21 cellular contexts compared by ENCODE assay signal in the genomic region with DNA sequence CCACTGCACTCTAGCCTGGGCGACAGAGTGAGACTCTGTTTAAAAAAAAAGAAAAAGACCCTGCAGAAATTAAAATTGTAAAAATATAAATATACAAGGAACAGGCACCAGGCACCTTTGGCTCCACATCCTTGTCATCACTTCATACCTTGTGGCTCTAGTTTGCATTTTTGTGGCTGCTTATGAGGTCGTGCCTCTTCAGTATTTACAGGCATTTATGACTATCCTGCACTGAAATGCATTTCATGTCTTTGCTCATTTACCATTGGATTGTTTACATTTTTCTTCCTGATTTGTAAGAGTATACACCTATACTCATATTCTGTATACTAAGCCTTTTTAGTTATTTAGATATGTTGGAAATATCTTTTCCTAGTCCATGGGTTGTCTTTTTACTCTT. TPM values are rescaled to one million over a fixed set of nuclear protein-coding genes. Genes with fewer than 3 reads are reported as not detected.
DNase-seq lines count a peak whose midpoint lies in the region; ATAC-seq and TF ChIP-seq lines count a peak whose summit lies in the region.
"Had no signal": no experiment of that assay in that cellular context is flagged by ENCODE, and none has a peak within 500 bp of the region (broad histone marks: within the 10 kb centered on the region; RNA-seq: fewer than 3 reads in every experiment).

No MANE protein-coding gene starts in this region.

- no peaks in the 10 kb centered on the region for H3K27me3 Mint-ChIP-seq in H9 (ENCODE audit: low read depth)

- H4K20me1 ChIP-seq in H9 (ENCODE audit: control insufficient read depth, insufficient read depth, insufficient read length) = no peaks in the 10 kb centered on the region

- H3K36me3 ChIP-seq in Peyer's patch = no peaks in the 10 kb centered on the region
- no peaks in the 10 kb centered on the region for H3K36me3 ChIP-seq in esophagus muscularis mucosa
- H3K36me3 ChIP-seq: esophagus squamous epithelium, tibial nerve had no signal

- peak overlapping the region in 2 of 3 experiments; percentile 37 to 40; a peak in 1 of 7 replicates for H3K27ac Mint-ChIP-seq in H9
- H3K27ac Mint-ChIP-seq: activated T-helper 2 cell treated with anti-CD3 and anti-CD28 coated beads, Interferon-gamma antibody, Interleukin-2, Interleukin-4, amounts not matched to agents 10 μg/mL and 5 μg/mL and 100 μg/mL, durations not matched to agents 14 hours and 24 hours and 36 hours had no signal

- no peak overlapping the region for H3K14ac ChIP-seq in H9 (ENCODE audit: insufficient read depth, low read length)

- no peak overlapping the region for H4K5ac ChIP-seq in H9 (ENCODE audit: insufficient read length, low read depth, low read length)

- H4K8ac ChIP-seq in H9 (replicated peaks; ENCODE audit: insufficient read length, low read depth, low read length) = no peak overlapping the region

- H3K4me1 ChIP-seq in H9 (ENCODE audit: insufficient read depth, low read length) (peaks cover 5% of the 10 kb centered on the region; the same call in 1 of the 2 replicates), Peyer's patch (no peaks in the 10 kb centered on the region), esophagus muscularis mucosa (no peaks in the 10 kb centered on the region)
- H3K4me1 ChIP-seq: esophagus squamous epithelium, tibial nerve had no signal

- no peak overlapping the region for H3K9ac ChIP-seq in H9 (ENCODE audit: extremely low read depth, insufficient read length, low read length)

- H3K4me3 ChIP-seq in AG04450 (ENCODE audit: low read depth, low read length) = no peak overlapping the region
- H3K4me3 ChIP-seq in fibroblast of villous mesenchyme (ENCODE audit: low read depth, low read length) = no peak overlapping the region
- H3K4me3 ChIP-seq in Peyer's patch = no peak overlapping the region
- H3K4me3 ChIP-seq in esophagus muscularis mucosa = no peak overlapping the region
- H3K4me3 ChIP-seq: esophagus squamous epithelium, tibial nerve had no signal

- TF ChIP-seq CTCF in AG04450 (IDR thresholded peaks at IDR 0.05; ENCODE audit: low read depth, low read length) (no peak), H9 (conservative IDR thresholded peaks at IDR 0.05) (no peak), fibroblast of villous mesenchyme (IDR thresholded peaks at IDR 0.05; ENCODE audit: insufficient read depth, low read depth, low read length) (no peak), Peyer's patch (IDR thresholded peaks at IDR 0.05) (no peak), esophagus muscularis mucosa (IDR thresholded peaks at IDR 0.05) (no peak)

- no peaks in the 10 kb centered on the region for H3K23me2 ChIP-seq in H9 (ENCODE audit: insufficient read length, low read depth, low read length, poor library complexity, severe bottlenecking)

- H3K27me3 ChIP-seq in AG04450 (ENCODE audit: control insufficient read depth, insufficient read depth, low read length) = no peaks in the 10 kb centered on the region
- H3K27me3 ChIP-seq in H9 (ENCODE audit: insufficient read depth, low read length) = no peaks in the 10 kb centered on the region
- H3K27me3 ChIP-seq in Peyer's patch = no peaks in the 10 kb centered on the region
- H3K27me3 ChIP-seq in esophagus muscularis mucosa = no peaks in the 10 kb centered on the region
- H3K27me3 ChIP-seq: esophagus squamous epithelium, tibial nerve had no signal

- H3K27ac ChIP-seq in AG04450 (ENCODE audit: low read depth, low read length) (peak overlapping the region; percentile 83), H9 (ENCODE audit: insufficient read length, low read depth, low read length) (no peak overlapping the region), Peyer's patch (no peak overlapping the region), esophagus muscularis mucosa (replicated peaks in 1 of 4) (no peak overlapping the region)
- H3K27ac ChIP-seq: esophagus squamous epithelium, tibial nerve, WERI-Rb-1 had no signal

- no peak overlapping the region for H3K4me2 ChIP-seq in H9 (ENCODE audit: insufficient read depth, insufficient read length, low read length)

- no peak overlapping the region for H4K91ac ChIP-seq in H9 (ENCODE audit: insufficient read length, low read depth, low read length)

- DNase-seq in AG04450 (ENCODE audit: low read depth, low spot score) (peak; percentile 76), H9 (no peak), SW480 (ENCODE audit: low spot score) (peak; percentile 82), fibroblast of villous mesenchyme (ENCODE audit: low read depth) (peak; percentile 78), Peyer's patch (no peak), esophagus muscularis mucosa (ENCODE audit: extremely low spot score) (no peak), NCI-H187 treated with DMSO at 0.1 percent for 48 hours (lab: John Stamatoyannopoulos, UW) (no peak)
- DNase-seq: dermis blood vessel endothelial cell, esophagus squamous epithelium, GDM1, hypothalamus, Kasumi-1, left colon, NCI-H187, NCI-H526, nucleus accumbens, OCI-M1, WERI-Rb-1 had no signal

- TF ChIP-seq POLR2A in Peyer's patch (IDR thresholded peaks at IDR 0.05) (no peak), esophagus muscularis mucosa (IDR thresholded peaks at IDR 0.05; ENCODE audit: low read depth) (no peak)

- POLR2A ChIA-PET in AG04450 (lab: Yijun Ruan, JAX) = interaction anchor here (2.2 kb wide), 1 partner anchor 11 kb away, joined by 10 read pairs; no protein-coding TSS in a partner anchor

- no peak overlapping the region for H2BK120ac ChIP-seq in H9 (ENCODE audit: low read depth, low read length, poor library complexity, severe bottlenecking)

- no CpG with 5 or more reads among the region's 2 CpGs for WGBS in H9 (ENCODE audit: extremely low coverage, insufficient read length, low lambda C conversion rate)
- WGBS in esophagus muscularis mucosa = 80% methylated on average over 2 of the region's 2 CpGs

- no peak overlapping the region for H2BK5ac ChIP-seq in H9 (ENCODE audit: insufficient read length, low read length)

- no peaks in the 10 kb centered on the region for H3K9me3 Mint-ChIP-seq in H9
- H3K9me3 Mint-ChIP-seq: activated T-helper 2 cell treated with anti-CD3 and anti-CD28 coated beads, Interferon-gamma antibody, Interleukin-2, Interleukin-4, amounts not matched to agents 10 μg/mL and 5 μg/mL and 100 μg/mL, durations not matched to agents 14 hours and 24 hours and 36 hours had no signal

- no peak for TF ChIP-seq EP300 in esophagus muscularis mucosa (IDR thresholded peaks at IDR 0.05)

- no peak overlapping the region for H3K4me3 Mint-ChIP-seq in H9

- no peak overlapping the region for H2BK12ac ChIP-seq in H9 (ENCODE audit: insufficient read length, low read depth, low read length)

- no peak overlapping the region for H3K23ac ChIP-seq in H9 (ENCODE audit: insufficient read length, low read depth, low read length)

- intact Hi-C loops in esophagus muscularis mucosa (cut with DNase I) = no loop called here

- no peak overlapping the region for H2AK5ac ChIP-seq in H9 (ENCODE audit: insufficient read length, low read length)

- no peaks in the 10 kb centered on the region for H3K9me3 ChIP-seq in AG04450 (ENCODE audit: control insufficient read depth, insufficient read depth, low read length)
- no peaks in the 10 kb centered on the region for H3K9me3 ChIP-seq in H9 (ENCODE audit: control insufficient read depth, low read depth, low read length)
- H3K9me3 ChIP-seq in Peyer's patch = no peaks in the 10 kb centered on the region
- no peaks in the 10 kb centered on the region for H3K9me3 ChIP-seq in esophagus muscularis mucosa
- H3K9me3 ChIP-seq: esophagus squamous epithelium, tibial nerve had no signal

- peaks cover 7 to 40% (median 25%) of the 10 kb centered on the region in 3 experiments; a peak in 6 of 7 replicates for H3K36me3 Mint-ChIP-seq in H9 (ENCODE audit: insufficient read depth in 1 of 3, low read depth in 3 of 3)

- no peak overlapping the region for H3K56ac ChIP-seq in H9 (ENCODE audit: insufficient read length, low read depth, low read length)

- no peak overlapping the region for H3K4ac ChIP-seq in H9 (ENCODE audit: low read depth, low read length)

- no peak overlapping the region for H2AFZ ChIP-seq in H9 (ENCODE audit: low read length)

- no peak overlapping the region for H3T11ph ChIP-seq in H9 (ENCODE audit: low read length)

- H2BK15ac ChIP-seq in H9 (ENCODE audit: low read depth, low read length) = no peak overlapping the region

- no peak for ATAC-seq in GM19455 (IDR thresholded peaks at IDR 0.05; ENCODE audit: unreplicated experiment)
- ATAC-seq: left colon had no signal

- H3K79me2 ChIP-seq in H9 (ENCODE audit: insufficient read depth, low read length) = peaks cover 6% of the 10 kb centered on the region; the same call in 1 of the 2 replicates

- H3K79me1 ChIP-seq in H9 (ENCODE audit: insufficient read depth, low read depth, low read length, poor library complexity, severe bottlenecking) = peaks cover 9% of the 10 kb centered on the region

- H3K18ac ChIP-seq in H9 (ENCODE audit: insufficient read length, low read depth, low read length) = no peak overlapping the region

- CTCF ChIA-PET in AG04450 (lab: Charles Lee) = no interaction called here

- no peak overlapping the region for H2BK20ac ChIP-seq in H9 (ENCODE audit: low read depth, low read length, poor library complexity, severe bottlenecking)

- peaks cover 38 to 42% of the 10 kb centered on the region in 2 experiments for H3K4me1 Mint-ChIP-seq in H9

RNA-seq across cellular contexts. Expression of a gene that starts 20.1 kb away (rescaled TPM):
- polyA plus RNA-seq in AG04450 (2011; rRNA removed) = 19.0 and 20.1 TPM in 2 replicates
- 41.6 and 43.8 TPM in 2 replicates for polyA minus RNA-seq in AG04450 (2011; rRNA and poly(A)+ RNA removed)
- total RNA-seq in H9 (2021) = 128 and 134 TPM in 2 replicates
- total RNA-seq in fibroblast of villous mesenchyme = 18.4 and 24.6 TPM in 2 replicates
- total RNA-seq in Peyer's patch = 10 to 100 TPM in 2 of 4 donors, 1 to 10 TPM in 2; 3.5 to 39.6 (median 10.5) TPM
- total RNA-seq in esophagus muscularis mucosa = 10 to 100 TPM in 2 of 4 donors, 1 to 10 TPM in 2; 6.8 to 14.1 (median 10.2) TPM

Comparison
In these comparisons a context has a peak if more than half of its experiments do, and no peak if none do; other contexts are left out.
1. DNase-seq: peak in AG04450 (single experiment), SW480 (single experiment) and fibroblast of villous mesenchyme (single experiment); none in H9 (single experiment), Peyer's patch (0 of 3), esophagus muscularis mucosa (single experiment) and NCI-H187 treated with DMSO at 0.1 percent for 48 hours (single experiment).